Comparison of ENCODE assay signal across 27 cellular contexts in genomic region chr18:35110037-35110436, GRCh38.
"Had no signal": no experiment of that assay in that cellular context is flagged by ENCODE, and none has a peak within 500 bp of the region (broad histone marks: within the 10 kb centered on the region; RNA-seq: fewer than 3 reads in every experiment).

No MANE protein-coding gene starts in this region.

- FAIRE-seq: bronchial epithelial cell, colon, endometrium had no signal

- H3K27me3 Mint-ChIP-seq: activated B cell treated with CpG ODN at 0.5 μM for 24 hours; activated CD4-positive, alpha-beta T cell treated with anti-CD3 and anti-CD28 coated beads for 36 hours; activated CD8-positive, alpha-beta memory T cell treated with anti-CD3 and anti-CD28 coated beads, Interleukin-2, amount 10 ng/mL, durations not matched to agents 7 days and 5 days; activated naive CD8-positive, alpha-beta T cell treated with anti-CD3 and anti-CD28 coated beads, Interleukin-2, amount 10 ng/mL, durations not matched to agents 7 days and 5 days; T-cell had no signal

- DNase-seq: activated B cell treated with CpG ODN at 0.5 μM for 24 hours; activated CD4-positive, alpha-beta T cell treated with anti-CD3 and anti-CD28 coated beads for 36 hours; activated CD8-positive, alpha-beta memory T cell treated with anti-CD3 and anti-CD28 coated beads, Interleukin-2, amount 10 ng/mL, durations not matched to agents 7 days and 5 days; activated CD8-positive, alpha-beta T cell treated with anti-CD3 and anti-CD28 coated beads, Interleukin-2, amount 10 ng/mL, durations not matched to agents 7 days and 5 days; activated effector memory CD4-positive, alpha-beta T cell treated with Interleukin-2 at 50 U/mL for 16 hours; activated naive CD4-positive, alpha-beta T cell treated with Interleukin-2 at 50 U/mL for 16 hours; activated naive CD8-positive, alpha-beta T cell treated with anti-CD3 and anti-CD28 coated beads, Interleukin-2, amount 10 ng/mL, durations not matched to agents 7 days and 5 days; amniotic stem cell; effector CD8-positive, alpha-beta T cell; kidney glomerular epithelial cell; mesendoderm; natural killer cell; occipital lobe; stimulated activated CD4-positive, alpha-beta T cell treated with anti-CD3 and anti-CD28 coated beads, Interleukin-2, amount 100 ng/mL, for 48 hours; stimulated activated naive CD8-positive, alpha-beta T cell treated with anti-CD3 and anti-CD28 coated beads, Interleukin-15, Interleukin-2, amounts not matched to agents 100 U/mL and 50 U/mL, for 24 hours; T-cell; testis; transverse colon had no signal

- H3K4me1 Mint-ChIP-seq: neural progenitor cell had no signal

- H3K4me3 Mint-ChIP-seq: activated B cell treated with CpG ODN at 0.5 μM for 24 hours; activated CD4-positive, alpha-beta T cell treated with anti-CD3 and anti-CD28 coated beads for 36 hours; activated CD8-positive, alpha-beta memory T cell treated with anti-CD3 and anti-CD28 coated beads, Interleukin-2, amount 10 ng/mL, durations not matched to agents 7 days and 5 days; activated CD8-positive, alpha-beta T cell treated with anti-CD3 and anti-CD28 coated beads, Interleukin-2, amount 10 ng/mL, durations not matched to agents 7 days and 5 days; activated naive CD8-positive, alpha-beta T cell treated with anti-CD3 and anti-CD28 coated beads, Interleukin-2, amount 10 ng/mL, durations not matched to agents 7 days and 5 days; neural progenitor cell; T-helper 2 cell treated with Interferon-gamma antibody and Interleukin-4, amounts not matched to agents 5 μg/mL and 100 μg/mL, for 36 hours had no signal

- H3K9me3 Mint-ChIP-seq: natural killer cell had no signal

- H3K4me2 ChIP-seq: neural progenitor cell had no signal

- H3K4me1 ChIP-seq: gastroesophageal sphincter, neural progenitor cell, testis, transverse colon had no signal

- H3K27ac Mint-ChIP-seq: activated B cell treated with CpG ODN at 0.5 μM for 24 hours; activated CD4-positive, alpha-beta T cell treated with anti-CD3 and anti-CD28 coated beads for 36 hours; activated CD8-positive, alpha-beta memory T cell treated with anti-CD3 and anti-CD28 coated beads, Interleukin-2, amount 10 ng/mL, durations not matched to agents 7 days and 5 days; activated CD8-positive, alpha-beta T cell treated with anti-CD3 and anti-CD28 coated beads, Interleukin-2, amount 10 ng/mL, durations not matched to agents 7 days and 5 days; activated naive CD8-positive, alpha-beta T cell treated with anti-CD3 and anti-CD28 coated beads, Interleukin-2, amount 10 ng/mL, durations not matched to agents 7 days and 5 days; neural progenitor cell; T-cell; T-helper 2 cell treated with Interferon-gamma antibody and Interleukin-4, amounts not matched to agents 5 μg/mL and 100 μg/mL, for 36 hours had no signal

- H3K27ac ChIP-seq: gastroesophageal sphincter, neural progenitor cell, parathyroid adenoma, transverse colon had no signal

- H3K36me3 Mint-ChIP-seq: natural killer cell had no signal

- ATAC-seq: activated CD4-positive, alpha-beta T cell treated with anti-CD3 and anti-CD28 coated beads for 36 hours; activated CD8-positive, alpha-beta memory T cell treated with anti-CD3 and anti-CD28 coated beads, Interleukin-2, amount 10 ng/mL, durations not matched to agents 7 days and 5 days; activated CD8-positive, alpha-beta T cell treated with anti-CD3 and anti-CD28 coated beads, Interleukin-2, amount 10 ng/mL, durations not matched to agents 7 days and 5 days; gastroesophageal sphincter; natural killer cell; stimulated activated naive CD8-positive, alpha-beta T cell treated with anti-CD3 and anti-CD28 coated beads, Interleukin-15, Interleukin-2, amounts not matched to agents 100 U/mL and 50 U/mL, for 24 hours; T-cell had no signal

- H3K9me3 ChIP-seq: gastroesophageal sphincter, right atrium auricular region, testis, transverse colon had no signal

- H3K4me3 ChIP-seq: gastroesophageal sphincter, lung, neural progenitor cell, right atrium auricular region, testis, transverse colon had no signal
